ENCODE assay signal across 1 cellular context in genomic region chr7:139950881-139951525, GRCh38.
TF ChIP-seq lines count a peak whose summit lies in the region.

No MANE protein-coding gene starts in this region.

TF ChIP-seq in HepG2, 621 proteins besides CTCF, POLR2A, EP300 and RAD21 (continued from another document and continues in another):
- TF ChIP-seq ZBTB10 (CRISPR knock-in tag; IDR thresholded peaks at IDR 0.05; ENCODE audit: borderline replicate concordance) (peak; percentile 75; the same call in 1 of the 2 replicates), SAP130 (CRISPR knock-in tag; IDR thresholded peaks at IDR 0.05; ENCODE audit: low read depth) (peak; percentile 61), SALL1 (CRISPR knock-in tag; IDR thresholded peaks at IDR 0.05) (peak; percentile 58; the same call in 1 of the 2 replicates), ONECUT2 (CRISPR knock-in tag; IDR thresholded peaks at IDR 0.05) (peak; percentile 60; the same call in 1 of the 2 replicates), RCOR2 (CRISPR knock-in tag; IDR thresholded peaks at IDR 0.05) (peak; percentile 57; the same call in 1 of the 2 replicates), KLF16 (CRISPR knock-in tag; IDR thresholded peaks at IDR 0.05) (peak in 1 of 2 experiments; percentile 33; a peak in 1 of 4 replicates), HHEX (CRISPR knock-in tag; IDR thresholded peaks at IDR 0.05) (peak; percentile 97), CREM (IDR thresholded peaks at IDR 0.05) (peak; percentile 62), CREM (CRISPR knock-in tag; IDR thresholded peaks at IDR 0.05) (no peak), ZBTB26 (CRISPR knock-in tag; IDR thresholded peaks at IDR 0.05; ENCODE audit: borderline replicate concordance) (peak; percentile 94), ZGPAT (CRISPR knock-in tag; IDR thresholded peaks at IDR 0.05) (peak; percentile 47; the same call in 1 of the 2 replicates), FOSL1 (CRISPR knock-in tag; IDR thresholded peaks at IDR 0.05; ENCODE audit: borderline replicate concordance) (peak; percentile 76), ZFAT (CRISPR knock-in tag; conservative IDR thresholded peaks at IDR 0.05) (no peak), HNF4A (CRISPR knock-in tag; IDR thresholded peaks at IDR 0.05) (peak; percentile 38; the same call in 1 of the 2 replicates), MEF2D (CRISPR knock-in tag; IDR thresholded peaks at IDR 0.05) (peak; percentile 23; the same call in 1 of the 2 replicates), SOX5 (CRISPR knock-in tag; IDR thresholded peaks at IDR 0.05; ENCODE audit: borderline replicate concordance) (peak; percentile 49; the same call in 1 of the 2 replicates), KDM5B (CRISPR knock-in tag; IDR thresholded peaks at IDR 0.05; ENCODE audit: borderline replicate concordance) (no peak), FOXJ3 (CRISPR knock-in tag; IDR thresholded peaks at IDR 0.05; ENCODE audit: borderline replicate concordance) (peak; percentile 28; the same call in 1 of the 2 replicates), GATAD2A (CRISPR knock-in tag; IDR thresholded peaks at IDR 0.05) (peak; percentile 84), ZNF850 (CRISPR knock-in tag; conservative IDR thresholded peaks at IDR 0.05) (no peak), RARA (CRISPR knock-in tag; IDR thresholded peaks at IDR 0.05) (peak; percentile 69), PPARG (CRISPR knock-in tag; conservative IDR thresholded peaks at IDR 0.05) (0 out of 2 replicates have a peak, but pooled peaks have one; percentile 44), PRDM10 (CRISPR knock-in tag; IDR thresholded peaks at IDR 0.05; ENCODE audit: low read depth) (peak; percentile 54; the same call in 1 of the 2 replicates), ZNF720 (CRISPR knock-in tag; IDR thresholded peaks at IDR 0.05) (no peak), ZBTB20 (CRISPR knock-in tag; IDR thresholded peaks at IDR 0.05; ENCODE audit: borderline replicate concordance, low read depth) (0 out of 2 replicates have a peak, but pooled peaks have one; percentile 35), SNAPC5 (CRISPR knock-in tag; IDR thresholded peaks at IDR 0.05; ENCODE audit: borderline replicate concordance) (no peak), ERF (CRISPR knock-in tag; IDR thresholded peaks at IDR 0.05) (0 out of 2 replicates have a peak, but pooled peaks have one; percentile 53), ISL2 (CRISPR knock-in tag; IDR thresholded peaks at IDR 0.05) (peak; percentile 71; the same call in 1 of the 2 replicates), ZNF33A (CRISPR knock-in tag; IDR thresholded peaks at IDR 0.05; ENCODE audit: borderline replicate concordance) (no peak), ZC3H13 (CRISPR knock-in tag; IDR thresholded peaks at IDR 0.05) (no peak), NKX3-1 (CRISPR knock-in tag; IDR thresholded peaks at IDR 0.05) (peak; percentile 98), JUNB (CRISPR knock-in tag; IDR thresholded peaks at IDR 0.05; ENCODE audit: borderline replicate concordance) (peak; percentile 77; the same call in 1 of the 2 replicates), SOX6 (IDR thresholded peaks at IDR 0.05) (no peak), SOX6 (CRISPR knock-in tag; IDR thresholded peaks at IDR 0.05) (peak; percentile 63; the same call in 1 of the 2 replicates), ZNF749 (CRISPR knock-in tag; IDR thresholded peaks at IDR 0.05; ENCODE audit: borderline replicate concordance) (no peak), THRA (CRISPR knock-in tag; IDR thresholded peaks at IDR 0.05; ENCODE audit: borderline replicate concordance) (0 out of 2 replicates have a peak, but pooled peaks have one; percentile 23), TBX2 (CRISPR knock-in tag; IDR thresholded peaks at IDR 0.05; ENCODE audit: borderline replicate concordance) (peak; percentile 89), GZF1 (CRISPR knock-in tag; IDR thresholded peaks at IDR 0.05) (no peak), HNF1A (IDR thresholded peaks at IDR 0.05; ENCODE audit: low read depth) (peak; percentile 51), HNF1A (CRISPR knock-in tag; IDR thresholded peaks at IDR 0.05; ENCODE audit: borderline replicate concordance) (0 out of 2 replicates have a peak, but pooled peaks have one; percentile 20), NR2F2 (IDR thresholded peaks at IDR 0.05; ENCODE audit: borderline replicate concordance, low read depth) (peak; percentile 94), ZNF691 (CRISPR knock-in tag; IDR thresholded peaks at IDR 0.05; ENCODE audit: borderline replicate concordance, low read depth) (no peak), ZNF503 (CRISPR knock-in tag; IDR thresholded peaks at IDR 0.05) (peak; percentile 80; the same call in 1 of the 2 replicates), MIXL1 (CRISPR knock-in tag; IDR thresholded peaks at IDR 0.05) (peak; percentile 98), SOX13 (IDR thresholded peaks at IDR 0.05) (no peak), SOX13 (CRISPR knock-in tag; conservative IDR thresholded peaks at IDR 0.05 in 1 of 2, IDR thresholded peaks at IDR 0.05 in 1 of 2) (peak in 1 of 2 experiments; percentile 58; a peak in 1 of 4 replicates)
